ENCODE assay signal across 19 cellular contexts in genomic region chr5:16849181-16849580, GRCh38.
DNase-seq lines count a peak whose midpoint lies in the region; ATAC-seq and TF ChIP-seq lines count a peak whose summit lies in the region.
"Had no signal": no experiment of that assay in that cellular context is flagged by ENCODE, and none has a peak within 500 bp of the region (broad histone marks: within the 10 kb centered on the region; RNA-seq: fewer than 3 reads in every experiment).

No MANE protein-coding gene starts in this region.

- POLR2A ChIA-PET in A673 (lab: Charles Lee; ENCODE audit: low non-redundant PET): no interaction called here
- POLR2A ChIA-PET in PC-3 (lab: Charles Lee; ENCODE audit: unreplicated experiment): interaction anchor here (0.6 kb wide), 1 partner anchor 9 kb away, joined by 8 read pairs; no protein-coding TSS in a partner anchor

- H3K36me3 ChIP-seq in A673 (ENCODE audit: insufficient read depth, low read length, poor library complexity, severe bottlenecking) (peaks cover 8% of the 10 kb centered on the region), PC-3 (ENCODE audit: low read depth, low read length) (no peaks in the 10 kb centered on the region), ectodermal cell (ENCODE audit: control insufficient read depth, insufficient read depth, low read length) (no peaks in the 10 kb centered on the region), upper lobe of left lung (no peaks in the 10 kb centered on the region), spleen (no peaks in the 10 kb centered on the region)
- H3K36me3 ChIP-seq: BLaER1, HAP-1 had no signal

- intact Hi-C loops in A673 (cut with micrococcal nuclease; ENCODE audit: unreplicated experiment) (no loop called here), PC-3 (cut with micrococcal nuclease) (loop anchor here (5.0 kb wide), 2 partner anchors 37 to 83 kb away; no protein-coding TSS in a partner anchor), spleen (cut with DNase I; ENCODE audit: low total_unique reads) (no loop called here), left colon (cut with DNase I, micrococcal nuclease) (no loop called here)

- BruUV-seq in A673 (replicated peaks; lab: Mats Ljungman, UMichigan): no TSS peak
- no TSS peak for BruUV-seq in PC-3 (replicated peaks; lab: Mats Ljungman, UMichigan)

- WGBS in ectodermal cell, 2 experiments: 92 to 100% methylated on average over 2 to 3 of the region's 3 CpGs
- WGBS in upper lobe of left lung, 2 donors: 86 to 87% methylated on average over 3 of the region's 3 CpGs
- 86 to 95% (median 92%) methylated on average over 3 of the region's 3 CpGs for WGBS in spleen, 5 donors

- CTCF ChIA-PET in A673 (lab: Charles Lee) (no interaction called here), PC-3 (lab: Charles Lee) (interaction anchor here (0.6 to 1.0 kb wide), 2 partner anchors 46 to 87 kb away, joined by 3 read pairs; partner anchors contain the start of gene MYO10)

- H3K4me1 Mint-ChIP-seq in neural crest cell: peaks cover 60% of the 10 kb centered on the region
- H3K4me1 Mint-ChIP-seq: B cell; CD4-positive, CD25-positive, alpha-beta regulatory T cell had no signal

- ATAC-seq in PC-3 (peak; percentile 65), upper lobe of left lung (ENCODE audit: low FRiP score in 2 of 2) (no peak), left colon (no peak)
- ATAC-seq: CD8-positive, alpha-beta T cell; GM23338 had no signal

- H3K9me3 Mint-ChIP-seq in neural crest cell: no peaks in the 10 kb centered on the region
- H3K9me3 Mint-ChIP-seq: CD4-positive, CD25-positive, alpha-beta regulatory T cell; CD8-positive, alpha-beta T cell; GM23338 had no signal

- no peak overlapping the region for H3K4me3 ChIP-seq in A673 (ENCODE audit: low read depth, low read length, poor library complexity, severe bottlenecking)
- no peak overlapping the region for H3K4me3 ChIP-seq in PC-3 (ENCODE audit: low read length)
- no peak overlapping the region for H3K4me3 ChIP-seq in ectodermal cell (ENCODE audit: insufficient read depth, low read depth, low read length)
- H3K4me3 ChIP-seq in upper lobe of left lung: no peak overlapping the region
- no peak overlapping the region for H3K4me3 ChIP-seq in spleen
- H3K4me3 ChIP-seq: BLaER1, GM23338, HAP-1 had no signal

- H3K27me3 ChIP-seq in A673 (replicated peaks; ENCODE audit: insufficient read depth, low read depth, low read length, poor library complexity): no peaks in the 10 kb centered on the region
- H3K27me3 ChIP-seq in PC-3 (ENCODE audit: low read length): no peaks in the 10 kb centered on the region
- H3K27me3 ChIP-seq in ectodermal cell (ENCODE audit: control insufficient read depth, insufficient read depth, low read length, poor library complexity, severe bottlenecking): no peaks in the 10 kb centered on the region
- H3K27me3 ChIP-seq in upper lobe of left lung: no peaks in the 10 kb centered on the region
- no peaks in the 10 kb centered on the region for H3K27me3 ChIP-seq in spleen (replicated peaks in 1 of 7)
- H3K27me3 ChIP-seq: BLaER1 had no signal

- peak overlapping the region; percentile 25 for H3K4me2 ChIP-seq in PC-3 (ENCODE audit: low read length)
- H3K4me2 ChIP-seq: BLaER1, GM23338 had no signal

- H3F3A ChIP-seq in PC-3 (ENCODE audit: low read length, unreplicated experiment): no peaks in the 10 kb centered on the region

- 0 out of 2 replicates have a peak, but pooled peaks cover 4% of the 10 kb centered on the region for H4K20me1 ChIP-seq in PC-3 (ENCODE audit: low read length)
- H4K20me1 ChIP-seq: BLaER1 had no signal

- no peaks in the 10 kb centered on the region for H3K9me2 ChIP-seq in PC-3 (replicated peaks; ENCODE audit: low read length)

- no peaks in the 10 kb centered on the region for H3K27me3 Mint-ChIP-seq in neural crest cell (ENCODE audit: low read depth)
- H3K27me3 Mint-ChIP-seq: B cell had no signal

- H2AFZ ChIP-seq in PC-3 (ENCODE audit: low read length): no peak overlapping the region
- H2AFZ ChIP-seq: GM23338 had no signal

- peaks cover 30% of the 10 kb centered on the region for H3K79me2 ChIP-seq in PC-3 (ENCODE audit: low read length)

- peak overlapping the region; percentile 93 for H3K27ac Mint-ChIP-seq in neural crest cell (ENCODE audit: unreplicated experiment)
- H3K27ac Mint-ChIP-seq: B cell; CD4-positive, CD25-positive, alpha-beta regulatory T cell; CD8-positive, alpha-beta T cell; GM23338 had no signal

- peaks cover 3% of the 10 kb centered on the region for H3K36me3 Mint-ChIP-seq in neural crest cell (ENCODE audit: low read depth)
- H3K36me3 Mint-ChIP-seq: CD4-positive, CD25-positive, alpha-beta regulatory T cell; CD8-positive, alpha-beta T cell had no signal

- no peak for TF ChIP-seq POLR2A in upper lobe of left lung (IDR thresholded peaks at IDR 0.05)
- TF ChIP-seq POLR2A in spleen (IDR thresholded peaks at IDR 0.05): no peak

- H3K9ac ChIP-seq in PC-3 (ENCODE audit: low read length): no peak overlapping the region
- H3K9ac ChIP-seq: BLaER1 had no signal

- no peaks in the 10 kb centered on the region for H3K9me3 ChIP-seq in A673 (ENCODE audit: low read depth, low read length, poor library complexity, severe bottlenecking)
- H3K9me3 ChIP-seq in PC-3 (ENCODE audit: low read length): no peaks in the 10 kb centered on the region
- H3K9me3 ChIP-seq in ectodermal cell (ENCODE audit: control insufficient read depth, low read length): no peaks in the 10 kb centered on the region
- no peaks in the 10 kb centered on the region for H3K9me3 ChIP-seq in upper lobe of left lung
- no peaks in the 10 kb centered on the region for H3K9me3 ChIP-seq in spleen
- H3K9me3 ChIP-seq: BLaER1, Caco-2, HAP-1 had no signal

- H3K27ac ChIP-seq in A673 (ENCODE audit: low read depth, low read length, poor library complexity, severe bottlenecking): peak overlapping the region; percentile 7
- no peak overlapping the region for H3K27ac ChIP-seq in PC-3 (ENCODE audit: low read length)
- peak overlapping the region; percentile 69 for H3K27ac ChIP-seq in ectodermal cell (ENCODE audit: insufficient read depth, low read depth, low read length, poor library complexity, severe bottlenecking)
- no peak overlapping the region for H3K27ac ChIP-seq in upper lobe of left lung
- no peak overlapping the region for H3K27ac ChIP-seq in spleen
- H3K27ac ChIP-seq: BLaER1, C4-2B had no signal

- peaks cover 38% of the 10 kb centered on the region for H3K4me1 ChIP-seq in A673 (ENCODE audit: insufficient read depth, low read length, poor library complexity, severe bottlenecking)
- H3K4me1 ChIP-seq in PC-3 (ENCODE audit: insufficient read depth, low read length): peaks cover 19% of the 10 kb centered on the region
- peaks cover 14% of the 10 kb centered on the region for H3K4me1 ChIP-seq in ectodermal cell (ENCODE audit: control insufficient read depth, insufficient read depth, low read length)
- H3K4me1 ChIP-seq in upper lobe of left lung: peaks cover 0 to 11% (median 9%) of the 10 kb centered on the region in 4 donors
- H3K4me1 ChIP-seq in spleen: peaks cover 0 to 12% (median 0%) of the 10 kb centered on the region in 6 donors
- H3K4me1 ChIP-seq: Caco-2 had no signal

- DNase-seq in A673 (ENCODE audit: low spot score) (no peak), PC-3 (peak; percentile 58), neural crest cell (ENCODE audit: low read depth, low spot score) (no peak), upper lobe of left lung (no peak), spleen (no peak), left colon (no peak)
- DNase-seq in activated CD8-positive, alpha-beta memory T cell treated with anti-CD3 and anti-CD28 coated beads, Interleukin-2, amount 50 U/mL, for 48 hours: no peak
- DNase-seq: 8988T; Caco-2; CD4-positive, CD25-positive, alpha-beta regulatory T cell; CD8-positive, alpha-beta T cell; DMS153; DND-41 had no signal

- no peak for TF ChIP-seq EP300 in upper lobe of left lung (IDR thresholded peaks at IDR 0.05)

- no peak for TF ChIP-seq CTCF in A673 (conservative IDR thresholded peaks at IDR 0.05; ENCODE audit: low read depth, low read length)
- TF ChIP-seq CTCF in PC-3 (conservative IDR thresholded peaks at IDR 0.05; ENCODE audit: low read depth, low read length): no peak
- TF ChIP-seq CTCF in neural crest cell (conservative IDR thresholded peaks at IDR 0.05): no peak
- TF ChIP-seq CTCF in upper lobe of left lung (IDR thresholded peaks at IDR 0.05): no peak
- no peak for TF ChIP-seq CTCF in spleen (IDR thresholded peaks at IDR 0.05 in 8 of 11, conservative IDR thresholded peaks at IDR 0.05 in 3 of 11)

- no peak overlapping the region for H3K4me3 Mint-ChIP-seq in neural crest cell
- H3K4me3 Mint-ChIP-seq: B cell; CD4-positive, CD25-positive, alpha-beta regulatory T cell; CD8-positive, alpha-beta T cell; GM23338 had no signal

Comparison
In these comparisons a context has a peak if more than half of its experiments do, and no peak if none do; other contexts are left out.
1. H3K27ac ChIP-seq: peak in A673 (single experiment) and ectodermal cell (single experiment); none in PC-3 (single experiment), upper lobe of left lung (0 of 4) and spleen (0 of 8).